1 cellular context compared by ENCODE assay signal in the genomic region with DNA sequence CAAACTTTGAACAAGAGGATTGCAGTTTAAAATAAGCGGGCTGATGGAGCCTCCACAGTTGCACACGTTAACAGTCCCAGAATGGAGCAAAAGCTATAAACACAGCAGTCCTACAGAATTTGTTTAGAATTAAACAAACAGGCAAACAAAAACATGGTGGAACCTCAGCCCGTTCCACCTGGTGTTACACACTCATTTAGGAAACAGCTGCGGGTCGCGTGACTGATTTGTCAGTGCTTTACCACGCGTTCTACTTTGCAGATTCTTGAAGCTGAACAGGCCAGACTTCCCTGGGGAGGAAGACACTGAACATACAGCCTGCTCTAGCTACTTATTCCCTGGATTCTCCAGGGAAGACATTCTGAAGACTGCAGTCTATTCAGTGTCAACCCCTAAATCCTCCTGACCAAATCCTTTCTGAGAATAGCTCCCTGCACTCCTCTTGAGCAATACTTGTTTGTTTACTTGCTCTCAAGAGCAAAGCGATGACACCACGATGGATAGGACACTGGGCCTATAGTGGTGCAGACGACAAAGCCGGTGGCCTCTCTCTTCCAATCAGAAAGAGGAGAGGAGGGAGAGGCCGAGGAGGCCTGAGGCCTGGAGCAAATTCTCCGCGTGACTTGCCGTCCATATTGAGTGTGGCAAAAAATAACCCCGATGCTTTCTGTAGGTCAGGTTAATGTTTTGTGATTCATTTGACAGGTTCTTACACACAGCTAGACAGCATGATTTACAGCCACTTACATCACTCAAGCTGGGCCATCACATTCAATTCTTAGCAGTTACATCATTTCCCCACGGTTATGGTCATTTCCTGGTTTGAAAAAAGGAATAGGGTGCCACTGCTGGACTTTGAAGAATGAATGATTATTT.
TF ChIP-seq lines count a peak whose summit lies in the region.

No MANE protein-coding gene starts in this region.

TF ChIP-seq in HepG2, 621 proteins besides CTCF, POLR2A, EP300 and RAD21 (continued from another document and continues in another):
- TF ChIP-seq, protein P1, sequence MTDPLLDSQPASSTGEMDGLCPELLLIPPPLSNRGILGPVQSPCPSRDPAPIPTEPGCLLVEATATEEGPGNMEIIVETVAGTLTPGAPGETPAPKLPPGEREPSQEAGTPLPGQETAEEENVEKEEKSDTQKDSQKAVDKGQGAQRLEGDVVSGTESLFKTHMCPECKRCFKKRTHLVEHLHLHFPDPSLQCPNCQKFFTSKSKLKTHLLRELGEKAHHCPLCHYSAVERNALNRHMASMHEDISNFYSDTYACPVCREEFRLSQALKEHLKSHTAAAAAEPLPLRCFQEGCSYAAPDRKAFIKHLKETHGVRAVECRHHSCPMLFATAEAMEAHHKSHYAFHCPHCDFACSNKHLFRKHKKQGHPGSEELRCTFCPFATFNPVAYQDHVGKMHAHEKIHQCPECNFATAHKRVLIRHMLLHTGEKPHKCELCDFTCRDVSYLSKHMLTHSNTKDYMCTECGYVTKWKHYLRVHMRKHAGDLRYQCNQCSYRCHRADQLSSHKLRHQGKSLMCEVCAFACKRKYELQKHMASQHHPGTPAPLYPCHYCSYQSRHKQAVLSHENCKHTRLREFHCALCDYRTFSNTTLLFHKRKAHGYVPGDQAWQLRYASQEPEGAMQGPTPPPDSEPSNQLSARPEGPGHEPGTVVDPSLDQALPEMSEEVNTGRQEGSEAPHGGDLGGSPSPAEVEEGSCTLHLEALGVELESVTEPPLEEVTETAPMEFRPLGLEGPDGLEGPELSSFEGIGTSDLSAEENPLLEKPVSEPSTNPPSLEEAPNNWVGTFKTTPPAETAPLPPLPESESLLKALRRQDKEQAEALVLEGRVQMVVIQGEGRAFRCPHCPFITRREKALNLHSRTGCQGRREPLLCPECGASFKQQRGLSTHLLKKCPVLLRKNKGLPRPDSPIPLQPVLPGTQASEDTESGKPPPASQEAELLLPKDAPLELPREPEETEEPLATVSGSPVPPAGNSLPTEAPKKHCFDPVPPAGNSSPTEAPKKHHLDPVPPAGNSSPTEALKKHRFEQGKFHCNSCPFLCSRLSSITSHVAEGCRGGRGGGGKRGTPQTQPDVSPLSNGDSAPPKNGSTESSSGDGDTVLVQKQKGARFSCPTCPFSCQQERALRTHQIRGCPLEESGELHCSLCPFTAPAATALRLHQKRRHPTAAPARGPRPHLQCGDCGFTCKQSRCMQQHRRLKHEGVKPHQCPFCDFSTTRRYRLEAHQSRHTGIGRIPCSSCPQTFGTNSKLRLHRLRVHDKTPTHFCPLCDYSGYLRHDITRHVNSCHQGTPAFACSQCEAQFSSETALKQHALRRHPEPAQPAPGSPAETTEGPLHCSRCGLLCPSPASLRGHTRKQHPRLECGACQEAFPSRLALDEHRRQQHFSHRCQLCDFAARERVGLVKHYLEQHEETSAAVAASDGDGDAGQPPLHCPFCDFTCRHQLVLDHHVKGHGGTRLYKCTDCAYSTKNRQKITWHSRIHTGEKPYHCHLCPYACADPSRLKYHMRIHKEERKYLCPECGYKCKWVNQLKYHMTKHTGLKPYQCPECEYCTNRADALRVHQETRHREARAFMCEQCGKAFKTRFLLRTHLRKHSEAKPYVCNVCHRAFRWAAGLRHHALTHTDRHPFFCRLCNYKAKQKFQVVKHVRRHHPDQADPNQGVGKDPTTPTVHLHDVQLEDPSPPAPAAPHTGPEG (CRISPR knock-in tag; IDR thresholded peaks at IDR 0.05), result peak; percentile 65; the same call in 1 of the 2 replicates
- peak; percentile 58; the same call in 1 of the 2 replicates for TF ChIP-seq SP140L (CRISPR knock-in tag; IDR thresholded peaks at IDR 0.05; ENCODE audit: borderline replicate concordance)
- TF ChIP-seq CHCHD3 (CRISPR knock-in tag; IDR thresholded peaks at IDR 0.05), result no peak
- TF ChIP-seq IKZF5 (CRISPR knock-in tag; IDR thresholded peaks at IDR 0.05), result peak; percentile 95
- TF ChIP-seq CC2D1A (CRISPR knock-in tag; IDR thresholded peaks at IDR 0.05), result no peak
- TF ChIP-seq, protein P2, sequence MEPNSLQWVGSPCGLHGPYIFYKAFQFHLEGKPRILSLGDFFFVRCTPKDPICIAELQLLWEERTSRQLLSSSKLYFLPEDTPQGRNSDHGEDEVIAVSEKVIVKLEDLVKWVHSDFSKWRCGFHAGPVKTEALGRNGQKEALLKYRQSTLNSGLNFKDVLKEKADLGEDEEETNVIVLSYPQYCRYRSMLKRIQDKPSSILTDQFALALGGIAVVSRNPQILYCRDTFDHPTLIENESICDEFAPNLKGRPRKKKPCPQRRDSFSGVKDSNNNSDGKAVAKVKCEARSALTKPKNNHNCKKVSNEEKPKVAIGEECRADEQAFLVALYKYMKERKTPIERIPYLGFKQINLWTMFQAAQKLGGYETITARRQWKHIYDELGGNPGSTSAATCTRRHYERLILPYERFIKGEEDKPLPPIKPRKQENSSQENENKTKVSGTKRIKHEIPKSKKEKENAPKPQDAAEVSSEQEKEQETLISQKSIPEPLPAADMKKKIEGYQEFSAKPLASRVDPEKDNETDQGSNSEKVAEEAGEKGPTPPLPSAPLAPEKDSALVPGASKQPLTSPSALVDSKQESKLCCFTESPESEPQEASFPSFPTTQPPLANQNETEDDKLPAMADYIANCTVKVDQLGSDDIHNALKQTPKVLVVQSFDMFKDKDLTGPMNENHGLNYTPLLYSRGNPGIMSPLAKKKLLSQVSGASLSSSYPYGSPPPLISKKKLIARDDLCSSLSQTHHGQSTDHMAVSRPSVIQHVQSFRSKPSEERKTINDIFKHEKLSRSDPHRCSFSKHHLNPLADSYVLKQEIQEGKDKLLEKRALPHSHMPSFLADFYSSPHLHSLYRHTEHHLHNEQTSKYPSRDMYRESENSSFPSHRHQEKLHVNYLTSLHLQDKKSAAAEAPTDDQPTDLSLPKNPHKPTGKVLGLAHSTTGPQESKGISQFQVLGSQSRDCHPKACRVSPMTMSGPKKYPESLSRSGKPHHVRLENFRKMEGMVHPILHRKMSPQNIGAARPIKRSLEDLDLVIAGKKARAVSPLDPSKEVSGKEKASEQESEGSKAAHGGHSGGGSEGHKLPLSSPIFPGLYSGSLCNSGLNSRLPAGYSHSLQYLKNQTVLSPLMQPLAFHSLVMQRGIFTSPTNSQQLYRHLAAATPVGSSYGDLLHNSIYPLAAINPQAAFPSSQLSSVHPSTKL (CRISPR knock-in tag; IDR thresholded peaks at IDR 0.05), result peak; percentile 91
- TF ChIP-seq TBL1XR1 (IDR thresholded peaks at IDR 0.05; ENCODE audit: borderline replicate concordance, low read length, partially characterized antibody), result peak; percentile 96
- TF ChIP-seq, protein P3, sequence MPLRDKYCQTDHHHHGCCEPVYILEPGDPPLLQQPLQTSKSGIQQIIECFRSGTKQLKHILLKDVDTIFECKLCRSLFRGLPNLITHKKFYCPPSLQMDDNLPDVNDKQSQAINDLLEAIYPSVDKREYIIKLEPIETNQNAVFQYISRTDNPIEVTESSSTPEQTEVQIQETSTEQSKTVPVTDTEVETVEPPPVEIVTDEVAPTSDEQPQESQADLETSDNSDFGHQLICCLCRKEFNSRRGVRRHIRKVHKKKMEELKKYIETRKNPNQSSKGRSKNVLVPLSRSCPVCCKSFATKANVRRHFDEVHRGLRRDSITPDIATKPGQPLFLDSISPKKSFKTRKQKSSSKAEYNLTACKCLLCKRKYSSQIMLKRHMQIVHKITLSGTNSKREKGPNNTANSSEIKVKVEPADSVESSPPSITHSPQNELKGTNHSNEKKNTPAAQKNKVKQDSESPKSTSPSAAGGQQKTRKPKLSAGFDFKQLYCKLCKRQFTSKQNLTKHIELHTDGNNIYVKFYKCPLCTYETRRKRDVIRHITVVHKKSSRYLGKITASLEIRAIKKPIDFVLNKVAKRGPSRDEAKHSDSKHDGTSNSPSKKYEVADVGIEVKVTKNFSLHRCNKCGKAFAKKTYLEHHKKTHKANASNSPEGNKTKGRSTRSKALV (CRISPR knock-in tag; IDR thresholded peaks at IDR 0.05), result peak; percentile 72; the same call in 1 of the 2 replicates
- peak; percentile 64; the same call in 1 of the 2 replicates for TF ChIP-seq ZNF44 (CRISPR knock-in tag; IDR thresholded peaks at IDR 0.05)
- peak; percentile 88 for TF ChIP-seq SKI (IDR thresholded peaks at IDR 0.05; ENCODE audit: partially characterized antibody)
- no peak for TF ChIP-seq ZNF780A (CRISPR knock-in tag; IDR thresholded peaks at IDR 0.05)
- peak; percentile 69; the same call in 1 of the 2 replicates for TF ChIP-seq ZNF788 (CRISPR knock-in tag; IDR thresholded peaks at IDR 0.05; ENCODE audit: borderline replicate concordance)
- no peak for TF ChIP-seq ZNF709 (CRISPR knock-in tag; IDR thresholded peaks at IDR 0.05)
- peak; percentile 85; the same call in 1 of the 2 replicates for TF ChIP-seq YEATS2 (CRISPR knock-in tag; IDR thresholded peaks at IDR 0.05; ENCODE audit: borderline replicate concordance)
- TF ChIP-seq, protein P4, sequence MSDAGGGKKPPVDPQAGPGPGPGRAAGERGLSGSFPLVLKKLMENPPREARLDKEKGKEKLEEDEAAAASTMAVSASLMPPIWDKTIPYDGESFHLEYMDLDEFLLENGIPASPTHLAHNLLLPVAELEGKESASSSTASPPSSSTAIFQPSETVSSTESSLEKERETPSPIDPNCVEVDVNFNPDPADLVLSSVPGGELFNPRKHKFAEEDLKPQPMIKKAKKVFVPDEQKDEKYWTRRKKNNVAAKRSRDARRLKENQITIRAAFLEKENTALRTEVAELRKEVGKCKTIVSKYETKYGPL (CRISPR knock-in tag; IDR thresholded peaks at IDR 0.05), result peak; percentile 88
- TF ChIP-seq REPIN1 (CRISPR knock-in tag; IDR thresholded peaks at IDR 0.05; ENCODE audit: borderline replicate concordance, low read depth), result peak; percentile 70; the same call in 1 of the 2 replicates
- 0 out of 2 replicates have a peak, but pooled peaks have one; percentile 28 for TF ChIP-seq ZNF367 (CRISPR knock-in tag; IDR thresholded peaks at IDR 0.05; ENCODE audit: borderline replicate concordance)
- TF ChIP-seq, protein P5, sequence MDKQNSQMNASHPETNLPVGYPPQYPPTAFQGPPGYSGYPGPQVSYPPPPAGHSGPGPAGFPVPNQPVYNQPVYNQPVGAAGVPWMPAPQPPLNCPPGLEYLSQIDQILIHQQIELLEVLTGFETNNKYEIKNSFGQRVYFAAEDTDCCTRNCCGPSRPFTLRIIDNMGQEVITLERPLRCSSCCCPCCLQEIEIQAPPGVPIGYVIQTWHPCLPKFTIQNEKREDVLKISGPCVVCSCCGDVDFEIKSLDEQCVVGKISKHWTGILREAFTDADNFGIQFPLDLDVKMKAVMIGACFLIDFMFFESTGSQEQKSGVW (CRISPR knock-in tag; IDR thresholded peaks at IDR 0.05; ENCODE audit: borderline replicate concordance), result no peak
- no peak for TF ChIP-seq POLR2AphosphoS2 (IDR thresholded peaks at IDR 0.05; ENCODE audit: low read depth, low read length)
- no peak; the same call in none of the 2 replicates for TF ChIP-seq BORCS8-MEF2B (CRISPR knock-in tag; IDR thresholded peaks at IDR 0.05)
- TF ChIP-seq KLF12 (CRISPR knock-in tag; IDR thresholded peaks at IDR 0.05; ENCODE audit: borderline replicate concordance), result no peak; the same call in 1 of the 2 replicates
- TF ChIP-seq GABPB1 (CRISPR knock-in tag; IDR thresholded peaks at IDR 0.05), result peak; percentile 69
- TF ChIP-seq, protein P6, sequence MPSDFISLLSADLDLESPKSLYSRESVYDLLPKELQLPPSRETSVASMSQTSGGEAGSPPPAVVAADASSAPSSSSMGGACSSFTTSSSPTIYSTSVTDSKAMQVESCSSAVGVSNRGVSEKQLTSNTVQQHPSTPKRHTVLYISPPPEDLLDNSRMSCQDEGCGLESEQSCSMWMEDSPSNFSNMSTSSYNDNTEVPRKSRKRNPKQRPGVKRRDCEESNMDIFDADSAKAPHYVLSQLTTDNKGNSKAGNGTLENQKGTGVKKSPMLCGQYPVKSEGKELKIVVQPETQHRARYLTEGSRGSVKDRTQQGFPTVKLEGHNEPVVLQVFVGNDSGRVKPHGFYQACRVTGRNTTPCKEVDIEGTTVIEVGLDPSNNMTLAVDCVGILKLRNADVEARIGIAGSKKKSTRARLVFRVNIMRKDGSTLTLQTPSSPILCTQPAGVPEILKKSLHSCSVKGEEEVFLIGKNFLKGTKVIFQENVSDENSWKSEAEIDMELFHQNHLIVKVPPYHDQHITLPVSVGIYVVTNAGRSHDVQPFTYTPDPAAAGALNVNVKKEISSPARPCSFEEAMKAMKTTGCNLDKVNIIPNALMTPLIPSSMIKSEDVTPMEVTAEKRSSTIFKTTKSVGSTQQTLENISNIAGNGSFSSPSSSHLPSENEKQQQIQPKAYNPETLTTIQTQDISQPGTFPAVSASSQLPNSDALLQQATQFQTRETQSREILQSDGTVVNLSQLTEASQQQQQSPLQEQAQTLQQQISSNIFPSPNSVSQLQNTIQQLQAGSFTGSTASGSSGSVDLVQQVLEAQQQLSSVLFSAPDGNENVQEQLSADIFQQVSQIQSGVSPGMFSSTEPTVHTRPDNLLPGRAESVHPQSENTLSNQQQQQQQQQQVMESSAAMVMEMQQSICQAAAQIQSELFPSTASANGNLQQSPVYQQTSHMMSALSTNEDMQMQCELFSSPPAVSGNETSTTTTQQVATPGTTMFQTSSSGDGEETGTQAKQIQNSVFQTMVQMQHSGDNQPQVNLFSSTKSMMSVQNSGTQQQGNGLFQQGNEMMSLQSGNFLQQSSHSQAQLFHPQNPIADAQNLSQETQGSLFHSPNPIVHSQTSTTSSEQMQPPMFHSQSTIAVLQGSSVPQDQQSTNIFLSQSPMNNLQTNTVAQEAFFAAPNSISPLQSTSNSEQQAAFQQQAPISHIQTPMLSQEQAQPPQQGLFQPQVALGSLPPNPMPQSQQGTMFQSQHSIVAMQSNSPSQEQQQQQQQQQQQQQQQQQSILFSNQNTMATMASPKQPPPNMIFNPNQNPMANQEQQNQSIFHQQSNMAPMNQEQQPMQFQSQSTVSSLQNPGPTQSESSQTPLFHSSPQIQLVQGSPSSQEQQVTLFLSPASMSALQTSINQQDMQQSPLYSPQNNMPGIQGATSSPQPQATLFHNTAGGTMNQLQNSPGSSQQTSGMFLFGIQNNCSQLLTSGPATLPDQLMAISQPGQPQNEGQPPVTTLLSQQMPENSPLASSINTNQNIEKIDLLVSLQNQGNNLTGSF (CRISPR knock-in tag; IDR thresholded peaks at IDR 0.05), result 0 out of 2 replicates have a peak, but pooled peaks have one; percentile 36
- peak; percentile 64 for TF ChIP-seq ZNF644 (CRISPR knock-in tag; IDR thresholded peaks at IDR 0.05; ENCODE audit: low read depth)
- no peak for TF ChIP-seq SP1 (IDR thresholded peaks at IDR 0.05)
- TF ChIP-seq SP1 (CRISPR knock-in tag; IDR thresholded peaks at IDR 0.05), result peak; percentile 89
- TF ChIP-seq, protein P7, sequence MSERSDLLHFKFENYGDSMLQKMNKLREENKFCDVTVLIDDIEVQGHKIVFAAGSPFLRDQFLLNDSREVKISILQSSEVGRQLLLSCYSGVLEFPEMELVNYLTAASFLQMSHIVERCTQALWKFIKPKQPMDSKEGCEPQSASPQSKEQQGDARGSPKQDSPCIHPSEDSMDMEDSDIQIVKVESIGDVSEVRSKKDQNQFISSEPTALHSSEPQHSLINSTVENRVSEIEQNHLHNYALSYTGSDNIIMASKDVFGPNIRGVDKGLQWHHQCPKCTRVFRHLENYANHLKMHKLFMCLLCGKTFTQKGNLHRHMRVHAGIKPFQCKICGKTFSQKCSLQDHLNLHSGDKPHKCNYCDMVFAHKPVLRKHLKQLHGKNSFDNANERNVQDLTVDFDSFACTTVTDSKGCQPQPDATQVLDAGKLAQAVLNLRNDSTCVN (CRISPR knock-in tag; IDR thresholded peaks at IDR 0.05; ENCODE audit: borderline replicate concordance), result 0 out of 2 replicates have a peak, but pooled peaks have one; percentile 4
